Comparison of ENCODE assay signal across 1 cellular context in genomic region chr1:109547412-109548320, GRCh38.
A peak's percentile ranks its signal among the peaks of the same experiment; 100 is the strongest.
TF ChIP-seq lines count a peak whose summit lies in the region.

No MANE protein-coding gene starts in this region.

TF ChIP-seq in K562, 482 proteins besides CTCF, POLR2A, EP300 and RAD21 (continues in another document):
- TF ChIP-seq THAP7 (CRISPR knock-in tag; IDR thresholded peaks at IDR 0.05), result no peak
- TF ChIP-seq HCFC1 (IDR thresholded peaks at IDR 0.05; ENCODE audit: low read depth, low read length), result no peak
- TF ChIP-seq ZNF143 (CRISPR knock-in tag; IDR thresholded peaks at IDR 0.05), result no peak
- no peak for TF ChIP-seq RAD51 (IDR thresholded peaks at IDR 0.05; ENCODE audit: borderline replicate concordance, low read depth)
- no peak for TF ChIP-seq DLX4 (CRISPR knock-in tag; IDR thresholded peaks at IDR 0.05)
- TF ChIP-seq C11orf30 (IDR thresholded peaks at IDR 0.05; ENCODE audit: low read depth), result no peak
- TF ChIP-seq ZNF263 (CRISPR knock-in tag; IDR thresholded peaks at IDR 0.05; ENCODE audit: borderline replicate concordance), result peak; percentile 25; the same call in 1 of the 2 replicates
- TF ChIP-seq KHSRP (IDR thresholded peaks at IDR 0.05), result no peak
- no peak for TF ChIP-seq KLF1 (tag; IDR thresholded peaks at IDR 0.05)
- no peak for TF ChIP-seq ZFP30 (CRISPR knock-in tag; IDR thresholded peaks at IDR 0.05; ENCODE audit: borderline replicate concordance)
- TF ChIP-seq HSF4 (CRISPR knock-in tag; IDR thresholded peaks at IDR 0.05; ENCODE audit: borderline replicate concordance), result 0 out of 2 replicates have a peak, but pooled peaks have one; percentile 13
- no peak for TF ChIP-seq ZBTB5 (IDR thresholded peaks at IDR 0.05)
- TF ChIP-seq FOXK1 (CRISPR knock-in tag; IDR thresholded peaks at IDR 0.05; ENCODE audit: borderline replicate concordance), result no peak
- TF ChIP-seq ZEB2 (IDR thresholded peaks at IDR 0.05), result no peak
- no peak for TF ChIP-seq ZC3H4 (CRISPR knock-in tag; IDR thresholded peaks at IDR 0.05; ENCODE audit: borderline replicate concordance)
- TF ChIP-seq NCOA6 (IDR thresholded peaks at IDR 0.05), result no peak
- TF ChIP-seq RBM17 (IDR thresholded peaks at IDR 0.05; ENCODE audit: borderline replicate concordance, low read depth, low read length), result no peak
- no peak for TF ChIP-seq PTBP1 (IDR thresholded peaks at IDR 0.05; ENCODE audit: low read depth, low read length)
- no peak for TF ChIP-seq ZBTB9 (CRISPR knock-in tag; IDR thresholded peaks at IDR 0.05)
- no peak for TF ChIP-seq ZC3H11A (IDR thresholded peaks at IDR 0.05; ENCODE audit: low read depth, low read length)
- TF ChIP-seq ZSCAN29 (IDR thresholded peaks at IDR 0.05), result no peak
- TF ChIP-seq STAT5B (CRISPR knock-in tag; IDR thresholded peaks at IDR 0.05), result no peak
- no peak for TF ChIP-seq ZBTB11 (CRISPR knock-in tag; IDR thresholded peaks at IDR 0.05)
- TF ChIP-seq ARID3B (CRISPR knock-in tag; IDR thresholded peaks at IDR 0.05; ENCODE audit: borderline replicate concordance), result no peak
- no peak for TF ChIP-seq PHB2 (IDR thresholded peaks at IDR 0.05; ENCODE audit: low read depth)
- no peak for TF ChIP-seq ZNF764 (CRISPR knock-in tag; IDR thresholded peaks at IDR 0.05; ENCODE audit: low read depth)
- no peak for TF ChIP-seq ZBTB40 (IDR thresholded peaks at IDR 0.05)
- no peak for TF ChIP-seq ZBTB40 (CRISPR knock-in tag; IDR thresholded peaks at IDR 0.05)
- peak; percentile 57 for TF ChIP-seq DACH1 (IDR thresholded peaks at IDR 0.05; ENCODE audit: partially characterized antibody)
- 0 out of 2 replicates have a peak, but pooled peaks have one; percentile 36 for TF ChIP-seq ZNF175 (CRISPR knock-in tag; IDR thresholded peaks at IDR 0.05; ENCODE audit: low read depth)
- TF ChIP-seq CHD2 (IDR thresholded peaks at IDR 0.05; ENCODE audit: low read depth, low read length), result no peak
- no peak for TF ChIP-seq ZBTB1 (CRISPR knock-in tag; IDR thresholded peaks at IDR 0.05; ENCODE audit: borderline replicate concordance, low read depth)
- no peak for TF ChIP-seq USF1 (CRISPR knock-in tag; IDR thresholded peaks at IDR 0.05)
- TF ChIP-seq SMARCE1 (IDR thresholded peaks at IDR 0.05), result 0 out of 2 replicates have a peak, but pooled peaks have one; percentile 10
- TF ChIP-seq ZNF354B (CRISPR knock-in tag; IDR thresholded peaks at IDR 0.05), result no peak
- TF ChIP-seq PHF20 (IDR thresholded peaks at IDR 0.05; ENCODE audit: partially characterized antibody), result no peak
- TF ChIP-seq KAT7 (CRISPR knock-in tag; IDR thresholded peaks at IDR 0.05; ENCODE audit: borderline replicate concordance), result peak; percentile 24; the same call in 1 of the 2 replicates
- no peak for TF ChIP-seq GTF2B (IDR thresholded peaks at IDR 0.05; ENCODE audit: extremely low read depth, insufficient read length)
- no peak for TF ChIP-seq FUS (optimal IDR thresholded peaks at IDR 0.05; ENCODE audit: low read depth, low read length)
- TF ChIP-seq BRCA1 (IDR thresholded peaks at IDR 0.05), result no peak
- no peak for TF ChIP-seq BRCA1 (CRISPR knock-in tag; IDR thresholded peaks at IDR 0.05)
- TF ChIP-seq HMBOX1 (IDR thresholded peaks at IDR 0.05), result no peak
- TF ChIP-seq LEF1 (IDR thresholded peaks at IDR 0.05), result peak; percentile 60; the same call in 1 of the 2 replicates
- no peak for TF ChIP-seq FOXJ2 (tag; IDR thresholded peaks at IDR 0.05)
